1 cellular context compared by ENCODE assay signal in the genomic region with DNA sequence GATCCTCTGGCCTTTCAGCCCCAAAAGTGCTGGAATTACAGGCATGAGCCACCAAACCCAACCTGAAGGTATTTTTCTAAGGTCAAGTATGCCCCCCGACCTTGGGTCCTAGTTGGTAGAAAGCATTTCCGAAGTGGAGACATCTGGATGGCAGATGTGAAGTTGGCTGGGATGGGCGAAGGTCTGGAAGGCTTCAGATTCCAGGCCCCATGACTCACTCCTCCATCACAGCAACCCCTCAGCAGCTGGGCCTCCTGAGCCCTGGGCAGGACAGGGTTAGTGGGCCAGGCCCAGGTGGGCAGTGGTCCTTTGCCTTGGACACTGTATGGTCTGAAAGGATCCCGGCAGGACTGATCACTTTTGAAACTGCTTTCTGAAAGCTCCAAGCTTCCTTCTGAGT.
TF ChIP-seq lines count a peak whose summit lies in the region.

No MANE protein-coding gene starts in this region.

TF ChIP-seq in SK-N-SH, 30 proteins besides CTCF, POLR2A, EP300 and RAD21 (continued from another document):
- no peak for TF ChIP-seq GATA2 (CRISPR knock-in tag; IDR thresholded peaks at IDR 0.05)
- peak; percentile 37; the same call in 1 of the 2 replicates for TF ChIP-seq GABPA (IDR thresholded peaks at IDR 0.05; ENCODE audit: low read depth)
- TF ChIP-seq EZH2phosphoT487 (IDR thresholded peaks at IDR 0.05; ENCODE audit: borderline replicate concordance, low read depth) = no peak
- TF ChIP-seq, protein P1, sequence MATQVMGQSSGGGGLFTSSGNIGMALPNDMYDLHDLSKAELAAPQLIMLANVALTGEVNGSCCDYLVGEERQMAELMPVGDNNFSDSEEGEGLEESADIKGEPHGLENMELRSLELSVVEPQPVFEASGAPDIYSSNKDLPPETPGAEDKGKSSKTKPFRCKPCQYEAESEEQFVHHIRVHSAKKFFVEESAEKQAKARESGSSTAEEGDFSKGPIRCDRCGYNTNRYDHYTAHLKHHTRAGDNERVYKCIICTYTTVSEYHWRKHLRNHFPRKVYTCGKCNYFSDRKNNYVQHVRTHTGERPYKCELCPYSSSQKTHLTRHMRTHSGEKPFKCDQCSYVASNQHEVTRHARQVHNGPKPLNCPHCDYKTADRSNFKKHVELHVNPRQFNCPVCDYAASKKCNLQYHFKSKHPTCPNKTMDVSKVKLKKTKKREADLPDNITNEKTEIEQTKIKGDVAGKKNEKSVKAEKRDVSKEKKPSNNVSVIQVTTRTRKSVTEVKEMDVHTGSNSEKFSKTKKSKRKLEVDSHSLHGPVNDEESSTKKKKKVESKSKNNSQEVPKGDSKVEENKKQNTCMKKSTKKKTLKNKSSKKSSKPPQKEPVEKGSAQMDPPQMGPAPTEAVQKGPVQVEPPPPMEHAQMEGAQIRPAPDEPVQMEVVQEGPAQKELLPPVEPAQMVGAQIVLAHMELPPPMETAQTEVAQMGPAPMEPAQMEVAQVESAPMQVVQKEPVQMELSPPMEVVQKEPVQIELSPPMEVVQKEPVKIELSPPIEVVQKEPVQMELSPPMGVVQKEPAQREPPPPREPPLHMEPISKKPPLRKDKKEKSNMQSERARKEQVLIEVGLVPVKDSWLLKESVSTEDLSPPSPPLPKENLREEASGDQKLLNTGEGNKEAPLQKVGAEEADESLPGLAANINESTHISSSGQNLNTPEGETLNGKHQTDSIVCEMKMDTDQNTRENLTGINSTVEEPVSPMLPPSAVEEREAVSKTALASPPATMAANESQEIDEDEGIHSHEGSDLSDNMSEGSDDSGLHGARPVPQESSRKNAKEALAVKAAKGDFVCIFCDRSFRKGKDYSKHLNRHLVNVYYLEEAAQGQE (IDR thresholded peaks at IDR 0.05; ENCODE audit: low read depth, low read length) = 0 out of 2 replicates have a peak, but pooled peaks have one; percentile 31
- peak; percentile 96 for TF ChIP-seq NFIC (IDR thresholded peaks at IDR 0.05; ENCODE audit: borderline replicate concordance)
- peak; percentile 30; the same call in 1 of the 2 replicates for TF ChIP-seq SIN3A (IDR thresholded peaks at IDR 0.05; ENCODE audit: borderline replicate concordance, low read depth, low read length)
- TF ChIP-seq FOSL2 (IDR thresholded peaks at IDR 0.05; ENCODE audit: borderline replicate concordance, low read depth) = peak; percentile 89
- no peak for TF ChIP-seq TAF1 (IDR thresholded peaks at IDR 0.05; ENCODE audit: borderline replicate concordance, low read depth, low read length)
- TF ChIP-seq MXI1 (IDR thresholded peaks at IDR 0.05; ENCODE audit: low read depth, low read length) = no peak
- TF ChIP-seq TCF12 (IDR thresholded peaks at IDR 0.05) = peak; percentile 100
- no peak for TF ChIP-seq IRF3 (IDR thresholded peaks at IDR 0.05; ENCODE audit: low read depth, low read length)
- peak; percentile 85 for TF ChIP-seq RXRA (IDR thresholded peaks at IDR 0.05; ENCODE audit: borderline replicate concordance, low read depth)
- TF ChIP-seq ELF1 (IDR thresholded peaks at IDR 0.05) = no peak
- TF ChIP-seq RFX5 (IDR thresholded peaks at IDR 0.05; ENCODE audit: low read length) = no peak
- peak; percentile 98 for TF ChIP-seq TEAD4 (IDR thresholded peaks at IDR 0.05; ENCODE audit: borderline replicate concordance, insufficient read depth)
- TF ChIP-seq, protein P2, sequence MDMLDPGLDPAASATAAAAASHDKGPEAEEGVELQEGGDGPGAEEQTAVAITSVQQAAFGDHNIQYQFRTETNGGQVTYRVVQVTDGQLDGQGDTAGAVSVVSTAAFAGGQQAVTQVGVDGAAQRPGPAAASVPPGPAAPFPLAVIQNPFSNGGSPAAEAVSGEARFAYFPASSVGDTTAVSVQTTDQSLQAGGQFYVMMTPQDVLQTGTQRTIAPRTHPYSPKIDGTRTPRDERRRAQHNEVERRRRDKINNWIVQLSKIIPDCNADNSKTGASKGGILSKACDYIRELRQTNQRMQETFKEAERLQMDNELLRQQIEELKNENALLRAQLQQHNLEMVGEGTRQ (IDR thresholded peaks at IDR 0.05; ENCODE audit: borderline replicate concordance, low read depth, low read length) = no peak
- TF ChIP-seq, protein P3, sequence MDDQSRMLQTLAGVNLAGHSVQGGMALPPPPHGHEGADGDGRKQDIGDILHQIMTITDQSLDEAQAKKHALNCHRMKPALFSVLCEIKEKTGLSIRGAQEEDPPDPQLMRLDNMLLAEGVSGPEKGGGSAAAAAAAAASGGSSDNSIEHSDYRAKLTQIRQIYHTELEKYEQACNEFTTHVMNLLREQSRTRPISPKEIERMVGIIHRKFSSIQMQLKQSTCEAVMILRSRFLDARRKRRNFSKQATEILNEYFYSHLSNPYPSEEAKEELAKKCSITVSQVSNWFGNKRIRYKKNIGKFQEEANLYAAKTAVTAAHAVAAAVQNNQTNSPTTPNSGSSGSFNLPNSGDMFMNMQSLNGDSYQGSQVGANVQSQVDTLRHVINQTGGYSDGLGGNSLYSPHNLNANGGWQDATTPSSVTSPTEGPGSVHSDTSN (IDR thresholded peaks at IDR 0.05) = peak; percentile 90
- peak; percentile 91 for TF ChIP-seq JUND (IDR thresholded peaks at IDR 0.05)
- TF ChIP-seq MAX (IDR thresholded peaks at IDR 0.05; ENCODE audit: low read depth) = peak; percentile 18; the same call in 1 of the 2 replicates
- TF ChIP-seq SMC3 (IDR thresholded peaks at IDR 0.05; ENCODE audit: low read depth, low read length) = no peak
- no peak for TF ChIP-seq YY1 (IDR thresholded peaks at IDR 0.05; ENCODE audit: low read depth)
- TF ChIP-seq FOXM1 (IDR thresholded peaks at IDR 0.05; ENCODE audit: low read depth) = peak; percentile 54; the same call in 1 of the 2 replicates
- no peak; the same call in 1 of the 2 replicates for TF ChIP-seq MEF2A (IDR thresholded peaks at IDR 0.05; ENCODE audit: borderline replicate concordance, low read depth)
- TF ChIP-seq POLR2AphosphoS5 (IDR thresholded peaks at IDR 0.05; ENCODE audit: low read depth, low read length) = peak; percentile 93
- peak; percentile 94 for TF ChIP-seq RCOR1 (IDR thresholded peaks at IDR 0.05; ENCODE audit: low read length)
